ENCODE assay signal across 18 cellular contexts in the genomic region with DNA sequence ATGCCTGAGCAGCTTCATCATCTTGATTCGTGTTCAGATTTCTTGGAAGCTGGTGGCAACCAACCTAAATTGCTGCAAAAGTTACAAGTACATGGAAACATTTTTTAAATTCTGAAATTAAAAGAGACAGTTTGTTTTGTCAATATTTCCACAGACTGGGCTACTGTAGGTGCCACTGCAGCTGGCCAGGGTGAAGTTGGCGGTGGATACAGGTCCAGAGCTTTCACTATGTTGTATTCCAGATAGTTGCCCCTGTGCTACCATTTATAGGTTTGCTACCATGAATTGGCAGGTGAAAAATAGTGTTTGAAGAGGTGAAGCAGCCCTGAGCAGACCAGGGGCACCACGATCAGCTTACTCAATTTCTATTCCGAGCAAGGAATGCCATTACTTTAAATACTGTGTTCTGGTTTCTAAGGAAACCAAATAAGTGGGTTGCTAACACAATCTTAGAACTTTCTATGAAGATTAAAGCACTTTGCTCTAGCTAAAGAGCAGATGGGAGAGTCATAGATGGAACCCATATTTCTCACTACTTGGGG. TPM values are rescaled to one million over a fixed set of nuclear protein-coding genes. Genes with fewer than 3 reads are reported as not detected.
A peak's percentile ranks its signal among the peaks of the same experiment; 100 is the strongest.
DNase-seq lines count a peak whose midpoint lies in the region; ATAC-seq and TF ChIP-seq lines count a peak whose summit lies in the region.
"Had no signal": no experiment of that assay in that cellular context is flagged by ENCODE, and none has a peak within 500 bp of the region (broad histone marks: within the 10 kb centered on the region; RNA-seq: fewer than 3 reads in every experiment).

No MANE protein-coding gene starts in this region.

- H3K9me3 ChIP-seq in skeletal muscle tissue (ENCODE audit: control insufficient read depth in 3 of 3, low read length in 3 of 3) (no peaks in the 10 kb centered on the region), Caco-2 (no peaks in the 10 kb centered on the region), BE2C (no peaks in the 10 kb centered on the region)
- H3K9me3 ChIP-seq: vagina had no signal

- no peak for TF ChIP-seq CTCF in C4-2B (conservative IDR thresholded peaks at IDR 0.05)
- no peak for TF ChIP-seq CTCF in VCaP (conservative IDR thresholded peaks at IDR 0.05)
- no peak for TF ChIP-seq CTCF in fibroblast of villous mesenchyme (IDR thresholded peaks at IDR 0.05; ENCODE audit: insufficient read depth, low read depth, low read length)
- no peak for TF ChIP-seq CTCF in Caco-2 (IDR thresholded peaks at IDR 0.05; ENCODE audit: insufficient read depth in 1 of 2, low read depth in 1 of 2, low read length in 1 of 2, severe bottlenecking in 1 of 2, unreplicated experiment in 1 of 2)
- no peak for TF ChIP-seq CTCF in BE2C (IDR thresholded peaks at IDR 0.05; ENCODE audit: low read depth, low read length)

- DNase-seq in fibroblast of villous mesenchyme (ENCODE audit: low read depth) = peak; percentile 28
- no peak for DNase-seq in activated CD4-positive, alpha-beta T cell treated with anti-CD3 and anti-CD28 coated beads for 1 hour
- no peak for DNase-seq in Caco-2
- no peak for DNase-seq in BE2C
- DNase-seq: amniotic stem cell; COR-L47; naive thymus-derived CD4-positive, alpha-beta T cell; NCI-H1694 treated with DMSO at 0.1 percent for 48 hours had no signal

- POLR2A ChIA-PET in Caco-2 (lab: Charles Lee) = no interaction called here

- H3K27ac ChIP-seq in C4-2B = peak overlapping the region; percentile 23; the same call in 1 of the 2 replicates
- peak overlapping the region; percentile 70; the same call in 1 of the 2 replicates for H3K27ac ChIP-seq in VCaP
- H3K27ac ChIP-seq in skeletal muscle tissue (ENCODE audit: low read depth, low read length) = peak overlapping the region; percentile 45
- H3K27ac ChIP-seq: RWPE1, vagina had no signal

- peaks cover 7% of the 10 kb centered on the region for H3K36me3 Mint-ChIP-seq in Caco-2 (ENCODE audit: insufficient read depth, unreplicated experiment)
- H3K36me3 Mint-ChIP-seq: stimulated activated memory B cell treated with anti-CD40 and anti-IgM and Interleukin-4, amounts not matched to agents 10 μg/mL and 1 μg/mL and 100 μg/mL, for 72 hours had no signal

- H3K4me3 ChIP-seq in fibroblast of villous mesenchyme (ENCODE audit: low read depth, low read length) (no peak overlapping the region), skeletal muscle tissue (ENCODE audit: low read length in 3 of 3) (no peak overlapping the region), Caco-2 (ENCODE audit: low read depth, low read length) (no peak overlapping the region), BE2C (ENCODE audit: low read depth, low read length) (no peak overlapping the region)
- H3K4me3 ChIP-seq: lung, vagina had no signal

- BruUV-seq in Caco-2 (replicated peaks; lab: Mats Ljungman, UMichigan) = no TSS peak

- H3K9me3 Mint-ChIP-seq in Caco-2 (ENCODE audit: unreplicated experiment) = no peaks in the 10 kb centered on the region
- H3K9me3 Mint-ChIP-seq: activated T-helper 2 cell treated with anti-CD3 and anti-CD28 coated beads, Interferon-gamma antibody, Interleukin-2, Interleukin-4, amounts not matched to agents 10 μg/mL and 5 μg/mL and 100 μg/mL, durations not matched to agents 14 hours and 24 hours and 36 hours; naive thymus-derived CD4-positive, alpha-beta T cell; stimulated activated memory B cell treated with anti-CD40 and anti-IgM and Interleukin-4, amounts not matched to agents 10 μg/mL and 1 μg/mL and 100 μg/mL, for 72 hours had no signal

- H3K4me3 Mint-ChIP-seq in Caco-2 (ENCODE audit: unreplicated experiment) = no peak overlapping the region
- H3K4me3 Mint-ChIP-seq: naive thymus-derived CD4-positive, alpha-beta T cell; stimulated activated memory B cell treated with anti-CD40 and anti-IgM and Interleukin-4, amounts not matched to agents 10 μg/mL and 1 μg/mL and 100 μg/mL, for 72 hours had no signal

- intact Hi-C loops in Caco-2 (cut with micrococcal nuclease; ENCODE audit: unreplicated experiment) = no loop called here

- H3K27me3 ChIP-seq in skeletal muscle tissue (ENCODE audit: control insufficient read depth in 3 of 3, insufficient read depth in 3 of 3, low read length in 3 of 3) (peaks cover 0 to 8% (median 0%) of the 10 kb centered on the region in 3 donors), Caco-2 (replicated peaks; ENCODE audit: control insufficient read depth, insufficient read depth, low read length) (no peaks in the 10 kb centered on the region), BE2C (no peaks in the 10 kb centered on the region)
- H3K27me3 ChIP-seq: vagina had no signal

- ATAC-seq in HG02870 (IDR thresholded peaks at IDR 0.05; ENCODE audit: unreplicated experiment) = no peak
- ATAC-seq: naive thymus-derived CD4-positive, alpha-beta T cell; stimulated activated memory B cell treated with anti-CD40 and anti-IgM and Interleukin-4, amounts not matched to agents 10 μg/mL and 1 μg/mL and 100 μg/mL, for 72 hours had no signal

- no peaks in the 10 kb centered on the region for H3K27me3 Mint-ChIP-seq in Caco-2 (ENCODE audit: insufficient read depth, unreplicated experiment)

- H3K36me3 ChIP-seq in skeletal muscle tissue (ENCODE audit: control insufficient read depth in 3 of 3, insufficient read depth in 3 of 3, low read length in 3 of 3) (no peaks in the 10 kb centered on the region), Caco-2 (ENCODE audit: control insufficient read depth, insufficient read depth, low read length) (no peaks in the 10 kb centered on the region), BE2C (no peaks in the 10 kb centered on the region)
- H3K36me3 ChIP-seq: vagina had no signal

- H3K4me1 ChIP-seq in skeletal muscle tissue (ENCODE audit: control insufficient read depth in 3 of 3, insufficient read depth in 3 of 3, low read length in 3 of 3) (peaks cover 0 to 4% (median 0%) of the 10 kb centered on the region in 3 donors), Caco-2 (no peaks in the 10 kb centered on the region), BE2C (no peaks in the 10 kb centered on the region)

- no peaks in the 10 kb centered on the region for H3K4me1 Mint-ChIP-seq in Caco-2 (ENCODE audit: low read depth, unreplicated experiment)
- H3K4me1 Mint-ChIP-seq: stimulated activated memory B cell treated with anti-CD40 and anti-IgM and Interleukin-4, amounts not matched to agents 10 μg/mL and 1 μg/mL and 100 μg/mL, for 72 hours had no signal

- CTCF ChIA-PET in Caco-2 (lab: Charles Lee) = no interaction called here

- H3K9ac ChIP-seq in skeletal muscle tissue (ENCODE audit: low read depth in 1 of 3, low read length in 3 of 3) = no peak overlapping the region

- H3K27ac Mint-ChIP-seq in Caco-2 (ENCODE audit: unreplicated experiment) = no peak overlapping the region
- H3K27ac Mint-ChIP-seq: activated T-helper 2 cell treated with anti-CD3 and anti-CD28 coated beads, Interferon-gamma antibody, Interleukin-2, Interleukin-4, amounts not matched to agents 10 μg/mL and 5 μg/mL and 100 μg/mL, durations not matched to agents 14 hours and 24 hours and 36 hours; naive thymus-derived CD4-positive, alpha-beta T cell; progenitor cell of endocrine pancreas; stimulated activated memory B cell treated with anti-CD40 and anti-IgM and Interleukin-4, amounts not matched to agents 10 μg/mL and 1 μg/mL and 100 μg/mL, for 72 hours had no signal

RNA-seq across cellular contexts. Expression of a gene that starts 21.2 kb away (rescaled TPM):
- total RNA-seq in fibroblast of villous mesenchyme (2.3 and 3.5 TPM in 2 replicates), skeletal muscle tissue (2.1 TPM), Caco-2 (2022) (not detected in 2 replicates)
- polyA plus RNA-seq in BE2C (2012; ENCODE audit: insufficient read depth, insufficient read length, low read depth) = 0.82 TPM
- polyA plus RNA-seq: naive thymus-derived CD4-positive, alpha-beta T cell had no signal
